ENCODE assay signal across 25 cellular contexts in the genomic region with DNA sequence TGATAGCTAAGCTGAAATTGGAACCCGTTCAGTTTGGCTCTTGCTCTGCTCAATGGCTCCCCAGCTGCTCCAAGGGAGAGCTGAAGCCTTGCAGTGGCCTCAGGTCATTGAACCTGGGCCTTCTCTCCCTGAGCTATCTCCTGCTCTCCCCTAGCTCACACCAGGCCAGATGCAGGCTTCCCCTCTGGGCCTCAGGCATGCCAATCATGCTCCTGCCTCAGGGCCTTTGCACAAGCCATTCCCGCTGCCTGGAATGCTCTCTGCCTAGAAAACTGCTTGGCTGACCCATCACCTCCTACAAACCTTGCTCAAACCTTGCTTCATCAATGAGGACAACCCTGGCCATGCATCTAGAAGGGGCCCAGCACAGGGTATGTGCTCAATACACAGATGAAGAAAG. TPM values are rescaled to one million over a fixed set of nuclear protein-coding genes. Genes with fewer than 3 reads are reported as not detected.
DNase-seq lines count a peak whose midpoint lies in the region; ATAC-seq, FAIRE-seq and TF ChIP-seq lines count a peak whose summit lies in the region.
"Had no signal": no experiment of that assay in that cellular context is flagged by ENCODE, and none has a peak within 500 bp of the region (broad histone marks: within the 10 kb centered on the region; RNA-seq: fewer than 3 reads in every experiment).

No MANE protein-coding gene starts in this region.

- TF ChIP-seq POLR2A in esophagus muscularis mucosa (IDR thresholded peaks at IDR 0.05; ENCODE audit: low read depth): no peak

- H3K9me3 ChIP-seq in HEK293 (ENCODE audit: control insufficient read depth, insufficient read depth, low read depth, low read length): no peaks in the 10 kb centered on the region
- H3K9me3 ChIP-seq in esophagus muscularis mucosa: no peaks in the 10 kb centered on the region
- no peaks in the 10 kb centered on the region for H3K9me3 ChIP-seq in trophoblast cell (ENCODE audit: insufficient read depth, low read depth, low read length)
- H3K9me3 ChIP-seq: BLaER1 had no signal

- no peak overlapping the region for H2AK5ac ChIP-seq in trophoblast cell (ENCODE audit: low read length)

- intact Hi-C loops in esophagus muscularis mucosa (cut with DNase I) (no loop called here), Right ventricle myocardium inferior (cut with DNase I) (no loop called here), Calu3 (cut with micrococcal nuclease; ENCODE audit: unreplicated experiment) (loop anchor here (10.0 kb wide), 1 partner anchor 163 kb away; no protein-coding TSS in a partner anchor)

- H3K23ac ChIP-seq in trophoblast cell (ENCODE audit: low read length): no peak overlapping the region

- H3K9ac ChIP-seq in trophoblast cell (ENCODE audit: low read length): no peak overlapping the region
- H3K9ac ChIP-seq: BLaER1, GM23248 had no signal

- H3K4me1 ChIP-seq in HEK293 (ENCODE audit: control insufficient read depth, insufficient read depth, low read length): no peaks in the 10 kb centered on the region
- H3K4me1 ChIP-seq in esophagus muscularis mucosa: no peaks in the 10 kb centered on the region
- no peaks in the 10 kb centered on the region for H3K4me1 ChIP-seq in trophoblast cell (ENCODE audit: control insufficient read depth in 1 of 2, insufficient read depth in 2 of 2, low read length in 2 of 2)

- no peak overlapping the region for H4K8ac ChIP-seq in trophoblast cell (ENCODE audit: low read depth, low read length)

- no peak for DNase-seq in bronchial epithelial cell (ENCODE audit: low read depth)
- DNase-seq in esophagus muscularis mucosa (ENCODE audit: extremely low spot score): peak; percentile 90
- DNase-seq in trophoblast cell: peak; percentile 97 to 98
- DNase-seq in Right ventricle myocardium inferior (ENCODE audit: missing footprints): no peak
- no peak for DNase-seq in NCI-H2107 treated with DMSO at 0.1 percent for 48 hours (lab: John Stamatoyannopoulos, UW; ENCODE audit: unreplicated experiment)
- DNase-seq in Calu3: no peak
- DNase-seq: 8988T; CD4-positive, alpha-beta memory T cell; DMS53; DND-41; EL; GM23248; HCEC 1CT; HFFc6; IMR-90 had no signal

- H3K79me2 ChIP-seq in trophoblast cell (ENCODE audit: control insufficient read depth, insufficient read depth, low read length, poor library complexity): no peaks in the 10 kb centered on the region

- H3K36me3 ChIP-seq in HEK293 (ENCODE audit: control insufficient read depth in 2 of 2, insufficient read depth in 1 of 2, low read length in 2 of 2) (no peaks in the 10 kb centered on the region), bronchial epithelial cell (ENCODE audit: control insufficient read depth, insufficient read depth, low read length) (no peaks in the 10 kb centered on the region), esophagus muscularis mucosa (no peaks in the 10 kb centered on the region), trophoblast cell (ENCODE audit: control insufficient read depth in 1 of 2, insufficient read depth in 2 of 2, low read length in 2 of 2) (no peaks in the 10 kb centered on the region)
- H3K36me3 ChIP-seq: BLaER1 had no signal

- no peak overlapping the region for H3K18ac ChIP-seq in trophoblast cell (ENCODE audit: low read length)

- no peak overlapping the region for H3K4ac ChIP-seq in trophoblast cell (ENCODE audit: low read depth, low read length)

- H3K27ac ChIP-seq in HEK293 (ENCODE audit: extremely low read depth, low read depth, low read length) (no peak overlapping the region), esophagus muscularis mucosa (replicated peaks in 1 of 4) (no peak overlapping the region), trophoblast cell (ENCODE audit: low read depth, low read length) (no peak overlapping the region)
- H3K27ac ChIP-seq: BLaER1, GM23248, HL-60 had no signal

- H3K4me3 Mint-ChIP-seq in Calu3 (ENCODE audit: low read depth, unreplicated experiment): no peak overlapping the region
- H3K4me3 Mint-ChIP-seq: CD14-positive monocyte, HFFc6 had no signal

- H2BK12ac ChIP-seq in trophoblast cell (ENCODE audit: low read length): no peak overlapping the region

- no peak overlapping the region for H4K12ac ChIP-seq in trophoblast cell (ENCODE audit: low read depth, low read length)

- H3K14ac ChIP-seq in trophoblast cell (ENCODE audit: low read length): no peak overlapping the region

- no peaks in the 10 kb centered on the region for H3K79me1 ChIP-seq in trophoblast cell (ENCODE audit: low read length)

- H2AFZ ChIP-seq in trophoblast cell (ENCODE audit: insufficient read depth, low read length, poor library complexity): no peak overlapping the region
- H2AFZ ChIP-seq: GM23248 had no signal

- H2BK120ac ChIP-seq in trophoblast cell (ENCODE audit: insufficient read depth, low read length, poor library complexity): no peak overlapping the region

- no peak for TF ChIP-seq EP300 in esophagus muscularis mucosa (IDR thresholded peaks at IDR 0.05)

- CTCF ChIA-PET in HEK293 (lab: Yijun Ruan, JAX) (interaction anchor here (0.7 to 2.9 kb wide), 7 partner anchors 10 to 713 kb away, joined by 3 to 19 read pairs (median 6); no protein-coding TSS in a partner anchor), Calu3 (lab: Charles Lee) (interaction anchor here (0.6 to 1.1 kb wide), 2 partner anchors 9 to 375 kb away, joined by 3 read pairs; no protein-coding TSS in a partner anchor)

- TF ChIP-seq CTCF in HEK293 (tag by site-specific recombination; IDR thresholded peaks at IDR 0.05) (no peak), bronchial epithelial cell (IDR thresholded peaks at IDR 0.05; ENCODE audit: insufficient read depth, low read length, severe bottlenecking) (no peak), esophagus muscularis mucosa (IDR thresholded peaks at IDR 0.05) (no peak), Calu3 (IDR thresholded peaks at IDR 0.05; ENCODE audit: unreplicated experiment) (no peak)

- 92% methylated on average over 2 of the region's 2 CpGs for WGBS in esophagus muscularis mucosa
- WGBS in trophoblast cell (ENCODE audit: extremely low coverage, insufficient coverage, insufficient read length): no CpG with 5 or more reads among the region's 2 CpGs

- H3K9me3 Mint-ChIP-seq in Calu3 (ENCODE audit: low read depth, unreplicated experiment): no peaks in the 10 kb centered on the region
- H3K9me3 Mint-ChIP-seq: HFFc6 had no signal

- H3K27ac Mint-ChIP-seq in Calu3 (ENCODE audit: unreplicated experiment): no peak overlapping the region
- H3K27ac Mint-ChIP-seq: CD14-positive monocyte, HFFc6 had no signal

- ATAC-seq in Right ventricle myocardium inferior: no peak

- H3K36me3 Mint-ChIP-seq in Calu3 (ENCODE audit: insufficient read depth, unreplicated experiment): no peaks in the 10 kb centered on the region
- H3K36me3 Mint-ChIP-seq: CD14-positive monocyte; CD4-positive, alpha-beta memory T cell had no signal

- H4K91ac ChIP-seq in trophoblast cell (ENCODE audit: low read depth, low read length): no peak overlapping the region

- H3K4me3 ChIP-seq in HEK293 (ENCODE audit: low read depth, low read length) (no peak overlapping the region), bronchial epithelial cell (ENCODE audit: low read depth, low read length) (no peak overlapping the region), esophagus muscularis mucosa (no peak overlapping the region), trophoblast cell (ENCODE audit: low read depth, low read length) (no peak overlapping the region)
- H3K4me3 ChIP-seq: BLaER1, GM23248 had no signal

- peak; percentile 88 for FAIRE-seq in bronchial epithelial cell (lab: Jason Lieb, UNC)
- FAIRE-seq: GM12891, H54 had no signal

- no peak overlapping the region for H2BK5ac ChIP-seq in trophoblast cell (ENCODE audit: low read depth, low read length, poor library complexity)

- no TSS peak for BruUV-seq in Calu3 (replicated peaks; lab: Mats Ljungman, UMichigan)

- H3K27me3 Mint-ChIP-seq in Calu3 (ENCODE audit: unreplicated experiment): no peaks in the 10 kb centered on the region
- H3K27me3 Mint-ChIP-seq: CD4-positive, alpha-beta memory T cell had no signal

- H3K4me2 ChIP-seq in trophoblast cell (ENCODE audit: low read length): no peak overlapping the region
- H3K4me2 ChIP-seq: BLaER1 had no signal

- POLR2A ChIA-PET in HEK293 (lab: Yijun Ruan, JAX): no interaction called here

- H3K4me1 Mint-ChIP-seq in Calu3 (ENCODE audit: low read depth, unreplicated experiment): peaks cover 7% of the 10 kb centered on the region

- H3K27me3 ChIP-seq in bronchial epithelial cell (ENCODE audit: control insufficient read depth, insufficient read depth, low read length): no peaks in the 10 kb centered on the region
- no peaks in the 10 kb centered on the region for H3K27me3 ChIP-seq in esophagus muscularis mucosa
- no peaks in the 10 kb centered on the region for H3K27me3 ChIP-seq in trophoblast cell (ENCODE audit: insufficient read depth, low read length)
- H3K27me3 ChIP-seq: BLaER1 had no signal

TF ChIP-seq in HEK293, 187 proteins besides CTCF, POLR2A, EP300 and RAD21:
- peak; percentile 84 for TF ChIP-seq ZNF623 (tag by site-specific recombination; IDR thresholded peaks at IDR 0.05)
- TF ChIP-seq, protein P1, sequence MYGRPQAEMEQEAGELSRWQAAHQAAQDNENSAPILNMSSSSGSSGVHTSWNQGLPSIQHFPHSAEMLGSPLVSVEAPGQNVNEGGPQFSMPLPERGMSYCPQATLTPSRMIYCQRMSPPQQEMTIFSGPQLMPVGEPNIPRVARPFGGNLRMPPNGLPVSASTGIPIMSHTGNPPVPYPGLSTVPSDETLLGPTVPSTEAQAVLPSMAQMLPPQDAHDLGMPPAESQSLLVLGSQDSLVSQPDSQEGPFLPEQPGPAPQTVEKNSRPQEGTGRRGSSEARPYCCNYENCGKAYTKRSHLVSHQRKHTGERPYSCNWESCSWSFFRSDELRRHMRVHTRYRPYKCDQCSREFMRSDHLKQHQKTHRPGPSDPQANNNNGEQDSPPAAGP (tag by site-specific recombination; IDR thresholded peaks at IDR 0.05): no peak

RNA-seq across cellular contexts. Expression of gene KRTAP17-1, which starts 16.7 kb away (rescaled TPM):
- not detected in 2 replicates for total RNA-seq in bronchial epithelial cell
- not detected for total RNA-seq in esophagus muscularis mucosa
- not detected in 2 replicates for polyA plus RNA-seq in trophoblast cell (2013)
- total RNA-seq in Right ventricle myocardium inferior: not detected
- not detected in 2 replicates for total RNA-seq in Calu3 (2022)
- total RNA-seq: A673; CD4-positive, alpha-beta memory T cell; G401; GM23248; HFFc6; HT1080; IMR-90 had no signal
- polyA plus RNA-seq: AG04450; CD14-positive monocyte; CD4-positive, alpha-beta memory T cell; GM23248; IMR-90 had no signal

RNA-seq across cellular contexts. Expression of gene KRT33A, which starts 18.4 kb away (rescaled TPM):
- total RNA-seq in bronchial epithelial cell: 0.13 TPM in 1 of 2 replicates, not detected in the other
- total RNA-seq in esophagus muscularis mucosa: not detected
- polyA plus RNA-seq in trophoblast cell (2013): not detected in 2 replicates
- total RNA-seq in Right ventricle myocardium inferior: not detected
- total RNA-seq in Calu3 (2022): not detected in 2 replicates
- total RNA-seq: A673; CD4-positive, alpha-beta memory T cell; G401; GM23248; HFFc6; HT1080; IMR-90 had no signal
- polyA plus RNA-seq: AG04450; CD14-positive monocyte; CD4-positive, alpha-beta memory T cell; GM23248; IMR-90 had no signal

RNA-seq across cellular contexts. Expression of gene KRTAP16-1, which starts 23.1 kb away (rescaled TPM):
- not detected in 2 replicates for total RNA-seq in bronchial epithelial cell
- total RNA-seq in esophagus muscularis mucosa: not detected
- not detected in 2 replicates for polyA plus RNA-seq in trophoblast cell (2013)
- not detected for total RNA-seq in Right ventricle myocardium inferior
- total RNA-seq in Calu3 (2022): not detected in 2 replicates
- total RNA-seq: A673, G401, GM23248, HFFc6, HT1080, IMR-90 had no signal
- polyA plus RNA-seq: AG04450; CD14-positive monocyte; CD4-positive, alpha-beta memory T cell; GM23248; IMR-90 had no signal

RNA-seq across cellular contexts. Expression of gene KRTAP29-1, which starts 29.6 kb away (rescaled TPM):
- total RNA-seq in bronchial epithelial cell: not detected in 2 replicates
- total RNA-seq in esophagus muscularis mucosa: not detected
- polyA plus RNA-seq in trophoblast cell (2013): not detected in 2 replicates
- not detected for total RNA-seq in Right ventricle myocardium inferior
- total RNA-seq in Calu3 (2022): not detected in 2 replicates
- total RNA-seq: A673; CD4-positive, alpha-beta memory T cell; G401; GM23248; HFFc6; HT1080; IMR-90 had no signal
- polyA plus RNA-seq: AG04450; CD14-positive monocyte; CD4-positive, alpha-beta memory T cell; GM23248; IMR-90 had no signal

RNA-seq across cellular contexts. Expression of gene KRT33B, which starts 37.4 kb away (rescaled TPM):
- 0.79 and 1.7 TPM in 2 replicates for total RNA-seq in bronchial epithelial cell
- not detected for total RNA-seq in esophagus muscularis mucosa
- 0.03 and 0.04 TPM in 2 replicates for polyA plus RNA-seq in trophoblast cell (2013)
- not detected for total RNA-seq in Right ventricle myocardium inferior
- not detected in 2 replicates for total RNA-seq in Calu3 (2022)
- total RNA-seq: A673; CD4-positive, alpha-beta memory T cell; G401; HT1080 had no signal
- polyA plus RNA-seq: AG04450; CD14-positive monocyte; CD4-positive, alpha-beta memory T cell had no signal

Comparison
In these comparisons a context has a peak if more than half of its experiments do, and no peak if none do; other contexts are left out.
1. DNase-seq: peak in esophagus muscularis mucosa (single experiment) and trophoblast cell (2 of 2); none in bronchial epithelial cell (single experiment), Right ventricle myocardium inferior (single experiment), NCI-H2107 treated with DMSO at 0.1 percent for 48 hours (single experiment) and Calu3 (single experiment).